In genomic region chr11:128902515-128903066, GRCh38 we compare ENCODE assay signal across 19 cellular contexts. TPM values are rescaled to one million over a fixed set of nuclear protein-coding genes. Genes with fewer than 3 reads are reported as not detected.
DNase-seq lines count a peak whose midpoint lies in the region; ATAC-seq and TF ChIP-seq lines count a peak whose summit lies in the region.
"Had no signal": no experiment of that assay in that cellular context is flagged by ENCODE, and none has a peak within 500 bp of the region (broad histone marks: within the 10 kb centered on the region; RNA-seq: fewer than 3 reads in every experiment).

No MANE protein-coding gene starts in this region.

- H3K4me3 ChIP-seq in HUES48 (ENCODE audit: low read depth, low read length) (peak overlapping the region; percentile 33; the same call in 1 of the 2 replicates), astrocyte of the spinal cord (ENCODE audit: low read depth, low read length) (no peak overlapping the region), iPS-20b (ENCODE audit: low read length) (peak overlapping the region; percentile 49; the same call in 1 of the 2 replicates)
- H3K4me3 ChIP-seq: HAP-1, vagina had no signal

- ATAC-seq in naive thymus-derived CD8-positive, alpha-beta T cell = no peak
- ATAC-seq in GM21390 (IDR thresholded peaks at IDR 0.05; ENCODE audit: unreplicated experiment) = no peak
- ATAC-seq: Right ventricle myocardium inferior; stimulated activated naive B cell treated with anti-CD40 and anti-IgM and Interleukin-4, amounts not matched to agents 10 μg/mL and 1 μg/mL and 100 μg/mL, for 72 hours had no signal

- H3K4me1 ChIP-seq in HUES48 (ENCODE audit: control insufficient read depth, insufficient read depth, low read length) (peaks cover 38% of the 10 kb centered on the region), iPS-20b (ENCODE audit: insufficient read depth, low read length) (peaks cover 10% of the 10 kb centered on the region; the same call in 1 of the 2 replicates)

- POLR2A ChIA-PET in naive thymus-derived CD8-positive, alpha-beta T cell (lab: Charles Lee) = interaction anchor here (0.8 to 1.1 kb wide), 2 partner anchors 10 to 11 kb away, joined by 4 read pairs; partner anchors contain the start of gene KCNJ5

- H3K9ac ChIP-seq in HUES48 (ENCODE audit: low read depth, low read length) (no peak overlapping the region), iPS-20b (ENCODE audit: low read depth, low read length) (no peak overlapping the region)

- H3K9me3 ChIP-seq in HUES48 (ENCODE audit: control insufficient read depth, insufficient read depth, low read length) = no peaks in the 10 kb centered on the region
- no peaks in the 10 kb centered on the region for H3K9me3 ChIP-seq in iPS-20b (ENCODE audit: insufficient read depth, low read depth, low read length)
- H3K9me3 ChIP-seq: HAP-1, vagina had no signal

- H3K9me3 Mint-ChIP-seq in naive thymus-derived CD8-positive, alpha-beta T cell = no peaks in the 10 kb centered on the region
- H3K9me3 Mint-ChIP-seq: CD4-positive, alpha-beta T cell; stimulated activated naive B cell treated with anti-CD40 and anti-IgM and Interleukin-4, amounts not matched to agents 10 μg/mL and 1 μg/mL and 100 μg/mL, for 72 hours had no signal

- no peak for TF ChIP-seq CTCF in astrocyte of the spinal cord (IDR thresholded peaks at IDR 0.05; ENCODE audit: low read depth, low read length)

- H3K27me3 ChIP-seq in HUES48 (ENCODE audit: control insufficient read depth, insufficient read depth, low read length) = peaks cover 93% of the 10 kb centered on the region
- peaks cover 100% of the 10 kb centered on the region for H3K27me3 ChIP-seq in iPS-20b (ENCODE audit: insufficient read depth, low read length)
- H3K27me3 ChIP-seq: vagina had no signal

- DNase-seq in astrocyte of the spinal cord (ENCODE audit: low read depth, low spot score) (peak; percentile 49), middle frontal gyrus (ENCODE audit: extremely low spot score, low spot score) (no peak)
- DNase-seq in naive thymus-derived CD8-positive, alpha-beta T cell = no peak
- DNase-seq: activated CD4-positive, alpha-beta T cell treated with anti-CD3 and anti-CD28 coated beads, Interleukin-2, amount 50 U/mL, for 4 hours; CD4-positive, alpha-beta T cell; GF-D8; NCI-H187 treated with DMSO at 0.1 percent for 48 hours; NCI-H774; stimulated activated CD4-positive, alpha-beta T cell treated with anti-CD3 and anti-CD28 coated beads, Interleukin-4, amount 100 ng/mL, for 1 hour; stimulated activated naive B cell treated with anti-CD40 and anti-IgM and Interleukin-4, amounts not matched to agents 10 μg/mL and 1 μg/mL and 100 μg/mL, for 72 hours; T-helper 9 cell had no signal

- H3K4me3 Mint-ChIP-seq in naive thymus-derived CD8-positive, alpha-beta T cell = peak overlapping the region in 1 of 10 donors; percentile 52
- H3K4me3 Mint-ChIP-seq: stimulated activated naive B cell treated with anti-CD40 and anti-IgM and Interleukin-4, amounts not matched to agents 10 μg/mL and 1 μg/mL and 100 μg/mL, for 72 hours had no signal

- peak overlapping the region in 1 of 10 donors; percentile 11 for H3K27ac Mint-ChIP-seq in naive thymus-derived CD8-positive, alpha-beta T cell
- H3K27ac Mint-ChIP-seq: CD4-positive, alpha-beta T cell; stimulated activated naive B cell treated with anti-CD40 and anti-IgM and Interleukin-4, amounts not matched to agents 10 μg/mL and 1 μg/mL and 100 μg/mL, for 72 hours had no signal

- no peak overlapping the region for H3K27ac ChIP-seq in HUES48 (ENCODE audit: low read depth, low read length)
- H3K27ac ChIP-seq in iPS-20b (ENCODE audit: low read length) = no peak overlapping the region
- peak overlapping the region; percentile 36 for H3K27ac ChIP-seq in temporal lobe (ENCODE audit: low read depth, low read length)
- H3K27ac ChIP-seq: vagina had no signal

- peaks cover 5 to 21% (median 8%) of the 10 kb centered on the region in 5 donors for H3K27me3 Mint-ChIP-seq in naive thymus-derived CD8-positive, alpha-beta T cell

- H3K4me1 Mint-ChIP-seq in naive thymus-derived CD8-positive, alpha-beta T cell = peaks cover 6 to 31% (median 12%) of the 10 kb centered on the region in 4 donors

- in situ Hi-C loops in astrocyte of the spinal cord (cut with HindIII; ENCODE audit: low sequenced_read_pairs) = no loop called here

- H3K36me3 ChIP-seq in HUES48 (ENCODE audit: control insufficient read depth, insufficient read depth, low read length) (no peaks in the 10 kb centered on the region), iPS-20b (ENCODE audit: insufficient read depth, low read depth, low read length) (no peaks in the 10 kb centered on the region)
- H3K36me3 ChIP-seq: HAP-1, vagina had no signal

- no peaks in the 10 kb centered on the region for H3K36me3 Mint-ChIP-seq in naive thymus-derived CD8-positive, alpha-beta T cell
- H3K36me3 Mint-ChIP-seq: stimulated activated naive B cell treated with anti-CD40 and anti-IgM and Interleukin-4, amounts not matched to agents 10 μg/mL and 1 μg/mL and 100 μg/mL, for 72 hours had no signal

RNA-seq across cellular contexts. Expression of gene KCNJ5, which starts 11.4 kb away (rescaled TPM):
- 0.49 TPM for total RNA-seq in temporal lobe
- not detected for total RNA-seq in naive thymus-derived CD8-positive, alpha-beta T cell
- polyA plus RNA-seq in naive thymus-derived CD8-positive, alpha-beta T cell = not detected

RNA-seq across cellular contexts. Expression of gene KCNJ1, which starts 35.5 kb away (rescaled TPM):
- total RNA-seq in temporal lobe = not detected
- total RNA-seq in naive thymus-derived CD8-positive, alpha-beta T cell = not detected
- polyA plus RNA-seq in naive thymus-derived CD8-positive, alpha-beta T cell = not detected
- total RNA-seq: kidney epithelial cell, Right ventricle myocardium inferior had no signal

RNA-seq across cellular contexts. Expression of gene TP53AIP1, which starts 40.1 kb away (rescaled TPM):
- 0.25 TPM for total RNA-seq in temporal lobe
- not detected for total RNA-seq in naive thymus-derived CD8-positive, alpha-beta T cell
- polyA plus RNA-seq in naive thymus-derived CD8-positive, alpha-beta T cell = not detected
- total RNA-seq: kidney epithelial cell, Right ventricle myocardium inferior had no signal
